In the genomic region with DNA sequence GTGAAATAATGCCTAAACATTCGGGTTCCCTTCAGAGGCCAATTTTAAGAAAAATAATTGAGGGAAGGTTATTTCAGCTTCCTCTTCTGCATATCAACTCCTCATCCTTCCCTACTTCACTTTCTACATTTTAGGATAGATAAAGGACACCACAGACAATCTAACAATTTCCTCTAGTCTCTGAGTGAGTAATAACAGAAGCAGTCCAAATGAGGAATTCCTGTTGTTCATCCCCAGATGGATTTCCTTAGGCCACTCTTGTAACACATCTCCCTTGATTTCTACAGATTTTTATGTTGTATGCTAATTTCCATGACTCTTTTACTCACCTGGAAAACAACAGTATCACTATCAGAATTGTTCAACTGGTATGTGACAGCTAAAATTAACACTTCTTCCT, we compare ENCODE assay signal across 17 cellular contexts.
DNase-seq lines count a peak whose midpoint lies in the region; ATAC-seq and TF ChIP-seq lines count a peak whose summit lies in the region.
"Had no signal": no experiment of that assay in that cellular context is flagged by ENCODE, and none has a peak within 500 bp of the region (broad histone marks: within the 10 kb centered on the region; RNA-seq: fewer than 3 reads in every experiment).

No MANE protein-coding gene starts in this region.

- H3K23ac ChIP-seq in IMR-90 (ENCODE audit: low read depth, low read length): no peak overlapping the region

- no peak for TF ChIP-seq POLR2A in IMR-90 (IDR thresholded peaks at IDR 0.05; ENCODE audit: low read depth, low read length)

- peaks cover 6% of the 10 kb centered on the region for H3K4me1 ChIP-seq in IMR-90 (ENCODE audit: control insufficient read depth, insufficient read depth, low read length)
- peaks cover 50% of the 10 kb centered on the region for H3K4me1 ChIP-seq in adipocyte (ENCODE audit: control insufficient read depth, insufficient read depth, low read length)
- H3K4me1 ChIP-seq: gastroesophageal sphincter had no signal

- H4K5ac ChIP-seq in IMR-90 (ENCODE audit: low read depth, low read length): no peak overlapping the region

- BruUV-seq in IMR-90 (replicated peaks; lab: Mats Ljungman, UMichigan): no TSS peak

- H2BK20ac ChIP-seq in IMR-90 (ENCODE audit: low read depth, low read length): no peak overlapping the region

- H3K27ac ChIP-seq in IMR-90 (ENCODE audit: insufficient read depth, low read length): no peak overlapping the region
- H3K27ac ChIP-seq: gastroesophageal sphincter, psoas muscle had no signal

- H3K9me1 ChIP-seq in IMR-90 (ENCODE audit: insufficient read depth, low read length): peaks cover 5% of the 10 kb centered on the region

- H3K4me3 Mint-ChIP-seq in activated naive CD4-positive, alpha-beta T cell treated with anti-CD3 and anti-CD28 coated beads, Interleukin-2, amount 10 ng/mL, durations not matched to agents 7 days and 5 days: no peak overlapping the region
- H3K4me3 Mint-ChIP-seq in type B pancreatic cell: no peak overlapping the region
- H3K4me3 Mint-ChIP-seq: activated CD4-positive, alpha-beta T cell treated with anti-CD3 and anti-CD28 coated beads, Interleukin-2, amount 10 ng/mL, durations not matched to agents 24 days and 14 days; activated naive CD4-positive, alpha-beta T cell treated with anti-CD3 and anti-CD28 coated beads, Interleukin-2, amount 50 U/mL, for 24 hours; endodermal cell; naive thymus-derived CD4-positive, alpha-beta T cell had no signal

- H3K14ac ChIP-seq in IMR-90 (replicated peaks; ENCODE audit: low read depth, low read length): no peak overlapping the region

- POLR2A ChIA-PET in IMR-90 (lab: Charles Lee; ENCODE audit: unreplicated experiment): no interaction called here

- no peak overlapping the region; a peak in 1 of 4 replicates for H4K8ac ChIP-seq in IMR-90 (ENCODE audit: low read depth in 2 of 2, low read length in 2 of 2)

- no peak overlapping the region for H3K4ac ChIP-seq in IMR-90 (ENCODE audit: low read depth, low read length)

- TF ChIP-seq CTCF in IMR-90 (conservative IDR thresholded peaks at IDR 0.05; ENCODE audit: low read depth, low read length) (no peak), type B pancreatic cell (conservative IDR thresholded peaks at IDR 0.05) (no peak)

- no peak overlapping the region for H2AK5ac ChIP-seq in IMR-90 (ENCODE audit: low read depth, low read length)

- CTCF ChIA-PET in IMR-90 (lab: Yijun Ruan, JAX): interaction anchor here (1.3 kb wide), 1 partner anchor 706 kb away, joined by 3 read pairs; no protein-coding TSS in a partner anchor
- CTCF ChIA-PET in activated naive CD4-positive, alpha-beta T cell treated with anti-CD3 and anti-CD28 coated beads, Interleukin-2, amount 10 ng/mL, durations not matched to agents 7 days and 5 days (lab: Charles Lee): no interaction called here

- no peaks in the 10 kb centered on the region for H3K9me3 Mint-ChIP-seq in activated naive CD4-positive, alpha-beta T cell treated with anti-CD3 and anti-CD28 coated beads, Interleukin-2, amount 10 ng/mL, durations not matched to agents 7 days and 5 days
- no peaks in the 10 kb centered on the region for H3K9me3 Mint-ChIP-seq in type B pancreatic cell
- H3K9me3 Mint-ChIP-seq: activated CD4-positive, alpha-beta T cell treated with anti-CD3 and anti-CD28 coated beads, Interleukin-2, amount 10 ng/mL, durations not matched to agents 24 days and 14 days; endodermal cell had no signal

- H2BK15ac ChIP-seq in IMR-90 (ENCODE audit: low read depth, low read length): no peak overlapping the region

- no peaks in the 10 kb centered on the region for H3K36me3 ChIP-seq in IMR-90 (ENCODE audit: control insufficient read depth, insufficient read depth, low read length)
- H3K36me3 ChIP-seq in adipocyte (ENCODE audit: control insufficient read depth, insufficient read depth, low read length, severe bottlenecking): no peaks in the 10 kb centered on the region
- H3K36me3 ChIP-seq: gastroesophageal sphincter had no signal

- H3K4me1 Mint-ChIP-seq in activated naive CD4-positive, alpha-beta T cell treated with anti-CD3 and anti-CD28 coated beads, Interleukin-2, amount 10 ng/mL, durations not matched to agents 7 days and 5 days: no peaks in the 10 kb centered on the region
- H3K4me1 Mint-ChIP-seq in type B pancreatic cell (ENCODE audit: unreplicated experiment): peaks cover 13% of the 10 kb centered on the region
- H3K4me1 Mint-ChIP-seq: activated CD4-positive, alpha-beta T cell treated with anti-CD3 and anti-CD28 coated beads, Interleukin-2, amount 10 ng/mL, durations not matched to agents 24 days and 14 days; activated naive CD4-positive, alpha-beta T cell treated with anti-CD3 and anti-CD28 coated beads, Interleukin-2, amount 50 U/mL, for 24 hours; endodermal cell had no signal

- H3K27me3 Mint-ChIP-seq in activated naive CD4-positive, alpha-beta T cell treated with anti-CD3 and anti-CD28 coated beads, Interleukin-2, amount 10 ng/mL, durations not matched to agents 7 days and 5 days: no peaks in the 10 kb centered on the region
- H3K27me3 Mint-ChIP-seq in type B pancreatic cell: no peaks in the 10 kb centered on the region
- H3K27me3 Mint-ChIP-seq: activated CD4-positive, alpha-beta T cell treated with anti-CD3 and anti-CD28 coated beads, Interleukin-2, amount 10 ng/mL, durations not matched to agents 24 days and 14 days had no signal

- no peak overlapping the region for H3K56ac ChIP-seq in IMR-90 (ENCODE audit: extremely low read depth, insufficient read depth, low read length)

- H3K9ac ChIP-seq in IMR-90 (ENCODE audit: low read depth, low read length): no peak overlapping the region
- H3K9ac ChIP-seq in adipocyte (ENCODE audit: low read length): no peak overlapping the region

- no peaks in the 10 kb centered on the region for H3K36me3 Mint-ChIP-seq in activated naive CD4-positive, alpha-beta T cell treated with anti-CD3 and anti-CD28 coated beads, Interleukin-2, amount 10 ng/mL, durations not matched to agents 7 days and 5 days
- no peaks in the 10 kb centered on the region for H3K36me3 Mint-ChIP-seq in type B pancreatic cell
- H3K36me3 Mint-ChIP-seq: activated naive CD4-positive, alpha-beta T cell treated with anti-CD3 and anti-CD28 coated beads, Interleukin-2, amount 50 U/mL, for 24 hours; naive thymus-derived CD4-positive, alpha-beta T cell had no signal

- H3K27me3 ChIP-seq in IMR-90 (ENCODE audit: control insufficient read depth, insufficient read depth, low read length): no peaks in the 10 kb centered on the region
- no peaks in the 10 kb centered on the region for H3K27me3 ChIP-seq in adipocyte (replicated peaks; ENCODE audit: control insufficient read depth, insufficient read depth, low read length)
- H3K27me3 ChIP-seq: gastroesophageal sphincter had no signal

- TF ChIP-seq RAD21 in IMR-90 (IDR thresholded peaks at IDR 0.05; ENCODE audit: low read length): no peak

- H2AFZ ChIP-seq in IMR-90 (replicated peaks; ENCODE audit: low read length, poor library complexity): no peak overlapping the region

- H4K91ac ChIP-seq in IMR-90 (ENCODE audit: insufficient read depth, low read depth, low read length): no peak overlapping the region

- H3K4me3 ChIP-seq in IMR-90 (ENCODE audit: insufficient read depth, low read depth, low read length) (no peak overlapping the region), adipocyte (ENCODE audit: low read length) (no peak overlapping the region)
- H3K4me3 ChIP-seq: gastroesophageal sphincter, psoas muscle had no signal

- DNase-seq in AG20443 (ENCODE audit: low spot score) (peak; percentile 20), IMR-90 (peak; percentile 60), adipocyte (ENCODE audit: low read depth) (peak; percentile 38), iris pigment epithelial cell (ENCODE audit: low read depth) (peak; percentile 75), NCI-H526 (lab: John Stamatoyannopoulos, UW) (no peak), type B pancreatic cell (ENCODE audit: extremely low spot score, unreplicated experiment) (no peak)
- no peak for DNase-seq in activated naive CD4-positive, alpha-beta T cell treated with anti-CD3 and anti-CD28 coated beads, Interleukin-2, amount 10 ng/mL, durations not matched to agents 7 days and 5 days
- DNase-seq in stimulated activated CD8-positive, alpha-beta memory T cell treated with anti-CD3 and anti-CD28 coated beads, Interleukin-4, amount 100 ng/mL, for 48 hours: no peak
- DNase-seq: activated CD4-positive, alpha-beta T cell treated with anti-CD3 and anti-CD28 coated beads, Interleukin-2, amount 10 ng/mL, durations not matched to agents 24 days and 14 days; caudate nucleus; DMS53; endodermal cell; naive thymus-derived CD4-positive, alpha-beta T cell; NCI-H82; psoas muscle had no signal

- no peaks in the 10 kb centered on the region for H3K79me1 ChIP-seq in IMR-90 (ENCODE audit: low read depth in 1 of 2, low read length in 2 of 2)

- no peak overlapping the region for H2BK120ac ChIP-seq in IMR-90 (ENCODE audit: low read depth, low read length)

- H2AK9ac ChIP-seq in IMR-90 (replicated peaks; ENCODE audit: low read depth, low read length, poor library complexity): no peak overlapping the region

- WGBS in IMR-90 (ENCODE audit: extremely low coverage in 2 of 2, insufficient read length in 1 of 2), 2 experiments: no CpG with 5 or more reads among the region's 1 CpG

- H2BK5ac ChIP-seq in IMR-90 (ENCODE audit: low read depth, low read length, poor library complexity, severe bottlenecking): no peak overlapping the region

- dilution Hi-C loops in IMR-90 (cut with HindIII; ENCODE audit: low sequenced_read_pairs, unreplicated experiment): no loop called here

- H3K9me3 ChIP-seq in IMR-90 (ENCODE audit: control insufficient read depth, insufficient read depth, low read length) (no peaks in the 10 kb centered on the region), adipocyte (ENCODE audit: control insufficient read depth, low read length) (no peaks in the 10 kb centered on the region)
- H3K9me3 ChIP-seq: gastroesophageal sphincter, psoas muscle had no signal

- no peak overlapping the region; the same call in 1 of the 2 replicates for H3K18ac ChIP-seq in IMR-90 (ENCODE audit: low read depth, low read length)

- in situ Hi-C loops in IMR-90 (cut with MboI; ENCODE audit: low sequenced_read_pairs): loop anchor here (25.0 kb wide), 1 partner anchor 476 kb away; no protein-coding TSS in a partner anchor

- H3K27ac Mint-ChIP-seq in activated naive CD4-positive, alpha-beta T cell treated with anti-CD3 and anti-CD28 coated beads, Interleukin-2, amount 10 ng/mL, durations not matched to agents 7 days and 5 days: no peak overlapping the region
- H3K27ac Mint-ChIP-seq in type B pancreatic cell: no peak overlapping the region
- H3K27ac Mint-ChIP-seq: activated CD4-positive, alpha-beta T cell treated with anti-CD3 and anti-CD28 coated beads, Interleukin-2, amount 10 ng/mL, durations not matched to agents 24 days and 14 days; activated naive CD4-positive, alpha-beta T cell treated with anti-CD3 and anti-CD28 coated beads, Interleukin-2, amount 50 U/mL, for 24 hours; endodermal cell; naive thymus-derived CD4-positive, alpha-beta T cell had no signal

- H4K20me1 ChIP-seq in IMR-90 (ENCODE audit: insufficient read depth, low read length): no peaks in the 10 kb centered on the region

- no peak overlapping the region for H3K4me2 ChIP-seq in IMR-90 (ENCODE audit: low read depth, low read length)

- intact Hi-C loops in IMR-90 (cut with micrococcal nuclease): loop anchor here (5.0 to 10.0 kb wide), 2 partner anchors 301 to 479 kb away; no protein-coding TSS in a partner anchor

- peak; percentile 59 for ATAC-seq in IMR-90 (ENCODE audit: low read depth)
- ATAC-seq: gastroesophageal sphincter; naive thymus-derived CD4-positive, alpha-beta T cell; psoas muscle had no signal

Comparison
In these comparisons a context has a peak if more than half of its experiments do, and no peak if none do; other contexts are left out.
1. DNase-seq: peak in AG20443 (single experiment), IMR-90 (single experiment), adipocyte (single experiment) and iris pigment epithelial cell (single experiment); none in activated naive CD4-positive, alpha-beta T cell treated with anti-CD3 and anti-CD28 coated beads, Interleukin-2, amount 10 ng/mL, durations not matched to agents 7 days and 5 days (single experiment), NCI-H526 (0 of 2), stimulated activated CD8-positive, alpha-beta memory T cell treated with anti-CD3 and anti-CD28 coated beads, Interleukin-4, amount 100 ng/mL, for 48 hours (single experiment) and type B pancreatic cell (single experiment).